Comparison of ENCODE assay signal across 2 cellular contexts in the genomic region with DNA sequence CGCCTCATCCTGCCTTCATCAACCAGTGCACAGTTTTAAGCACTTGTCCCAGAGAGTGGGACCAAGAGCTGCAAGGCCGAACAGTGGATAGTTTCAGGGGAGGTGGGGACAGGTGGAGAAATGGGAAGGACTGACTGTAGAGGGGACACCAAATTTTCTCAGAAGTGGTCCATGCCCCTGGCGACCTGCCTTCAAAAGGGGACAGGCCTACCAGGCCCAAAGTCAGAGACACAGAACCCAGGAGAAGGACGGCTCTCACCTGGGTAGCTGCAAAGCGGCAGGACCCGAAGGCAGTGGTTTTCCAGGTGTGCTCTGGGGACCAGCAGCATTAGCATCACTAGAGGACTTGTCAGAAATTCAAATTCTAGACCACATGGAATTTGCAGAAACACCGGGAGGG.
TF ChIP-seq lines count a peak whose summit lies in the region.

No MANE protein-coding gene starts in this region.

TF ChIP-seq in SK-N-SH, 30 proteins besides CTCF, POLR2A, EP300 and RAD21 (continued from another document):
- TF ChIP-seq, protein P1, sequence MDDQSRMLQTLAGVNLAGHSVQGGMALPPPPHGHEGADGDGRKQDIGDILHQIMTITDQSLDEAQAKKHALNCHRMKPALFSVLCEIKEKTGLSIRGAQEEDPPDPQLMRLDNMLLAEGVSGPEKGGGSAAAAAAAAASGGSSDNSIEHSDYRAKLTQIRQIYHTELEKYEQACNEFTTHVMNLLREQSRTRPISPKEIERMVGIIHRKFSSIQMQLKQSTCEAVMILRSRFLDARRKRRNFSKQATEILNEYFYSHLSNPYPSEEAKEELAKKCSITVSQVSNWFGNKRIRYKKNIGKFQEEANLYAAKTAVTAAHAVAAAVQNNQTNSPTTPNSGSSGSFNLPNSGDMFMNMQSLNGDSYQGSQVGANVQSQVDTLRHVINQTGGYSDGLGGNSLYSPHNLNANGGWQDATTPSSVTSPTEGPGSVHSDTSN (IDR thresholded peaks at IDR 0.05) = no peak
- no peak for TF ChIP-seq ELF1 (IDR thresholded peaks at IDR 0.05)
- no peak for TF ChIP-seq JUND (IDR thresholded peaks at IDR 0.05)
- no peak for TF ChIP-seq MXI1 (IDR thresholded peaks at IDR 0.05; ENCODE audit: low read depth, low read length)
- TF ChIP-seq, protein P2, sequence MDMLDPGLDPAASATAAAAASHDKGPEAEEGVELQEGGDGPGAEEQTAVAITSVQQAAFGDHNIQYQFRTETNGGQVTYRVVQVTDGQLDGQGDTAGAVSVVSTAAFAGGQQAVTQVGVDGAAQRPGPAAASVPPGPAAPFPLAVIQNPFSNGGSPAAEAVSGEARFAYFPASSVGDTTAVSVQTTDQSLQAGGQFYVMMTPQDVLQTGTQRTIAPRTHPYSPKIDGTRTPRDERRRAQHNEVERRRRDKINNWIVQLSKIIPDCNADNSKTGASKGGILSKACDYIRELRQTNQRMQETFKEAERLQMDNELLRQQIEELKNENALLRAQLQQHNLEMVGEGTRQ (IDR thresholded peaks at IDR 0.05; ENCODE audit: borderline replicate concordance, low read depth, low read length) = no peak
- TF ChIP-seq RFX5 (IDR thresholded peaks at IDR 0.05; ENCODE audit: low read length) = no peak

TF ChIP-seq in SK-N-SH treated with all-trans-retinoic acid at 6 μM for 48 hours, 23 proteins besides CTCF, POLR2A, EP300 and RAD21 (continued from another document):
- TF ChIP-seq ZNF8 (CRISPR knock-in tag; IDR thresholded peaks at IDR 0.05) = no peak
- no peak for TF ChIP-seq CSDC2 (CRISPR knock-in tag; IDR thresholded peaks at IDR 0.05)
- no peak for TF ChIP-seq PPARA (CRISPR knock-in tag; IDR thresholded peaks at IDR 0.05; ENCODE audit: borderline replicate concordance)
- no peak for TF ChIP-seq BACH2 (CRISPR knock-in tag; IDR thresholded peaks at IDR 0.05; ENCODE audit: borderline replicate concordance)
- no peak for TF ChIP-seq ESRRG (CRISPR knock-in tag; IDR thresholded peaks at IDR 0.05)
- TF ChIP-seq SNAI2 (CRISPR knock-in tag; IDR thresholded peaks at IDR 0.05) = no peak
